Comparison of ENCODE assay signal across 21 cellular contexts in genomic region chr2:221908518-221908917, GRCh38.
"Had no signal": no experiment of that assay in that cellular context is flagged by ENCODE, and none has a peak within 500 bp of the region (broad histone marks: within the 10 kb centered on the region; RNA-seq: fewer than 3 reads in every experiment).

No MANE protein-coding gene starts in this region.

- H3K36me3 Mint-ChIP-seq: IgD-negative memory B cell had no signal

- H3K4me3 ChIP-seq: K562, SJSA1, SK-N-MC had no signal

- H3K27ac Mint-ChIP-seq: IgD-negative memory B cell had no signal

- H3K4me1 Mint-ChIP-seq: IgD-negative memory B cell had no signal

- H3K4me3 Mint-ChIP-seq: IgD-negative memory B cell had no signal

- DNase-seq: Kasumi-1, MM.1S, NCI-H1092 treated with DMSO at 0.1 percent for 48 hours, NCI-H1417 treated with DMSO at 0.1 percent for 48 hours, NCI-H187, NCI-H2029 treated with DMSO at 0.1 percent for 48 hours, NCI-H2171 treated with DMSO at 0.1 percent for 48 hours, NCI-H345, NCI-H446 treated with DMSO at 0.1 percent for 48 hours, NCI-H510A treated with DMSO at 0.1 percent for 48 hours, NCI-H526, NCI-H82, Right ventricle myocardium superior, RPMI8226, SIG-M5 had no signal

- H3K27ac ChIP-seq: HL-60, KMS-11, SJSA1, SK-N-MC had no signal

- H3K36me3 ChIP-seq: SJSA1 had no signal

- ATAC-seq: K562 had no signal

- H3K27me3 ChIP-seq: SJSA1 had no signal

- H3K4me2 ChIP-seq: KMS-11 had no signal

- H3K9me3 ChIP-seq: SJSA1 had no signal

- H3K27me3 Mint-ChIP-seq: IgD-negative memory B cell had no signal

- H3K9ac ChIP-seq: KMS-11 had no signal

- H3K4me1 ChIP-seq: SJSA1 had no signal
